8 cellular contexts compared by ENCODE assay signal in genomic region chr6:143397229-143398222, GRCh38. TPM values are rescaled to one million over a fixed set of nuclear protein-coding genes. Genes with fewer than 3 reads are reported as not detected.
DNase-seq lines count a peak whose midpoint lies in the region; ATAC-seq and TF ChIP-seq lines count a peak whose summit lies in the region.

No MANE protein-coding gene starts in this region.

- no peaks in the 10 kb centered on the region for H3F3A ChIP-seq in SK-N-SH (replicated peaks; ENCODE audit: insufficient read depth)

- intact Hi-C loops in posterior cingulate gyrus (cut with DNase I) = no loop called here

- no peak overlapping the region for H3K4me2 ChIP-seq in SK-N-SH

- H3K4me3 ChIP-seq in SK-N-SH (ENCODE audit: low read depth in 2 of 2, low read length in 1 of 2) (no peak overlapping the region), right atrium auricular region (no peak overlapping the region)

- CTCF ChIA-PET in SK-N-SH (lab: Yijun Ruan, JAX) = interaction anchor here (1.9 kb wide), 1 partner anchor 10 kb away, joined by 4 read pairs; no protein-coding TSS in a partner anchor
- CTCF ChIA-PET in activated CD4-positive, alpha-beta memory T cell treated with anti-CD3 and anti-CD28 coated beads, Interleukin-2, amount 10 ng/mL, durations not matched to agents 7 days and 5 days (lab: Charles Lee) = interaction anchor here (0.8 kb wide), 1 partner anchor 28 kb away, joined by 3 read pairs; no protein-coding TSS in a partner anchor

- no peak overlapping the region for H3K4me3 Mint-ChIP-seq in activated CD4-positive, alpha-beta memory T cell treated with anti-CD3 and anti-CD28 coated beads, Interleukin-2, amount 10 ng/mL, durations not matched to agents 7 days and 5 days
- H3K4me3 Mint-ChIP-seq in T-helper 2 cell treated with Interferon-gamma antibody and Interleukin-4, amounts not matched to agents 5 μg/mL and 100 μg/mL, for 36 hours = no peak overlapping the region

- POLR2A ChIA-PET in SK-N-SH (lab: Yijun Ruan, JAX) = no interaction called here
- POLR2A ChIA-PET in activated CD4-positive, alpha-beta memory T cell treated with anti-CD3 and anti-CD28 coated beads, Interleukin-2, amount 10 ng/mL, durations not matched to agents 7 days and 5 days (lab: Charles Lee) = interaction anchor here (0.9 to 1.4 kb wide), 3 partner anchors 30 to 1002 kb away, joined by 4 to 5 read pairs (median 5); no protein-coding TSS in a partner anchor

- H3K27ac ChIP-seq in SK-N-SH (ENCODE audit: low read depth in 2 of 2, low read length in 1 of 2) (no peak overlapping the region), right atrium auricular region (peak overlapping the region in 1 of 2 donors; percentile 52)

- no peak overlapping the region for H3K27ac Mint-ChIP-seq in activated CD4-positive, alpha-beta memory T cell treated with anti-CD3 and anti-CD28 coated beads, Interleukin-2, amount 10 ng/mL, durations not matched to agents 7 days and 5 days
- no peak overlapping the region for H3K27ac Mint-ChIP-seq in T-helper 2 cell treated with Interferon-gamma antibody and Interleukin-4, amounts not matched to agents 5 μg/mL and 100 μg/mL, for 36 hours

- H3K27me3 ChIP-seq in SK-N-SH (ENCODE audit: insufficient read depth) (no peaks in the 10 kb centered on the region), right atrium auricular region (no peaks in the 10 kb centered on the region)

- no peaks in the 10 kb centered on the region for H4K20me1 ChIP-seq in SK-N-SH (ENCODE audit: insufficient read depth)

- no peaks in the 10 kb centered on the region for H3K79me2 ChIP-seq in SK-N-SH (ENCODE audit: insufficient read depth)

- H3K9me3 ChIP-seq in SK-N-SH = no peaks in the 10 kb centered on the region
- no peaks in the 10 kb centered on the region for H3K9me3 ChIP-seq in right atrium auricular region

- TF ChIP-seq CTCF in SK-N-SH (IDR thresholded peaks at IDR 0.05) (no peak), right atrium auricular region (IDR thresholded peaks at IDR 0.05) (no peak)

- H3K9me2 ChIP-seq in SK-N-SH = no peaks in the 10 kb centered on the region

- no peaks in the 10 kb centered on the region for H3K36me3 ChIP-seq in SK-N-SH (replicated peaks in 1 of 2; ENCODE audit: control insufficient read depth in 1 of 2, insufficient read depth in 2 of 2, low read length in 1 of 2)
- H3K36me3 ChIP-seq in right atrium auricular region = no peaks in the 10 kb centered on the region

- no peak overlapping the region for H3K9ac ChIP-seq in SK-N-SH

- no peak overlapping the region for H2AFZ ChIP-seq in SK-N-SH (ENCODE audit: low read depth)

- no peak for DNase-seq in SK-N-SH
- peak; percentile 48 for DNase-seq in activated CD4-positive, alpha-beta memory T cell treated with anti-CD3 and anti-CD28 coated beads, Interleukin-2, amount 10 ng/mL, durations not matched to agents 7 days and 5 days
- peak; percentile 85 for DNase-seq in right atrium auricular region (ENCODE audit: low spot score)
- DNase-seq in stimulated activated CD8-positive, alpha-beta memory T cell treated with anti-CD3 and anti-CD28 coated beads, Interleukin-15, amount 100 ng/mL, for 1 hour (ENCODE audit: low read depth) = peak; percentile 11
- no peak for DNase-seq in C1 segment of cervical spinal cord (lab: John Stamatoyannopoulos, UW)
- no peak for DNase-seq in T-helper 2 cell treated with Interferon-gamma antibody and Interleukin-4, amounts not matched to agents 5 μg/mL and 100 μg/mL, for 36 hours (ENCODE audit: low spot score)
- DNase-seq in posterior cingulate gyrus = no peak

- H3K27me3 Mint-ChIP-seq in activated CD4-positive, alpha-beta memory T cell treated with anti-CD3 and anti-CD28 coated beads, Interleukin-2, amount 10 ng/mL, durations not matched to agents 7 days and 5 days = peaks cover 5% of the 10 kb centered on the region
- no peaks in the 10 kb centered on the region for H3K27me3 Mint-ChIP-seq in T-helper 2 cell treated with Interferon-gamma antibody and Interleukin-4, amounts not matched to agents 5 μg/mL and 100 μg/mL, for 36 hours (ENCODE audit: low read depth)

- H3K4me1 ChIP-seq in SK-N-SH (ENCODE audit: control insufficient read depth in 1 of 2, insufficient read depth in 2 of 2, low read depth in 1 of 2, low read length in 1 of 2) (no peaks in the 10 kb centered on the region; a peak in 1 of 4 replicates), right atrium auricular region (peaks cover 0 to 21% of the 10 kb centered on the region in 2 donors)

- no peaks in the 10 kb centered on the region for H3K36me3 Mint-ChIP-seq in activated CD4-positive, alpha-beta memory T cell treated with anti-CD3 and anti-CD28 coated beads, Interleukin-2, amount 10 ng/mL, durations not matched to agents 7 days and 5 days (ENCODE audit: low read depth)
- H3K36me3 Mint-ChIP-seq in T-helper 2 cell treated with Interferon-gamma antibody and Interleukin-4, amounts not matched to agents 5 μg/mL and 100 μg/mL, for 36 hours (ENCODE audit: low read depth) = no peaks in the 10 kb centered on the region

- WGBS in SK-N-SH (ENCODE audit: low lambda C conversion rate) = 88% methylated on average over 16 of the region's 16 CpGs

- H3K4me1 Mint-ChIP-seq in activated CD4-positive, alpha-beta memory T cell treated with anti-CD3 and anti-CD28 coated beads, Interleukin-2, amount 10 ng/mL, durations not matched to agents 7 days and 5 days = peaks cover 37% of the 10 kb centered on the region
- peaks cover 13% of the 10 kb centered on the region for H3K4me1 Mint-ChIP-seq in T-helper 2 cell treated with Interferon-gamma antibody and Interleukin-4, amounts not matched to agents 5 μg/mL and 100 μg/mL, for 36 hours (ENCODE audit: low read depth)

- TF ChIP-seq EP300 in SK-N-SH (IDR thresholded peaks at IDR 0.05; ENCODE audit: borderline replicate concordance in 1 of 2, low read depth in 1 of 2, low read length in 1 of 2) = no peak

- TF ChIP-seq RAD21 in SK-N-SH (IDR thresholded peaks at IDR 0.05; ENCODE audit: low read length) = no peak

- peak; percentile 64 for ATAC-seq in SK-N-SH treated with all-trans-retinoic acid at 6 μM for 48 hours

- H3K9me3 Mint-ChIP-seq in activated CD4-positive, alpha-beta memory T cell treated with anti-CD3 and anti-CD28 coated beads, Interleukin-2, amount 10 ng/mL, durations not matched to agents 7 days and 5 days = no peaks in the 10 kb centered on the region
- no peaks in the 10 kb centered on the region for H3K9me3 Mint-ChIP-seq in T-helper 2 cell treated with Interferon-gamma antibody and Interleukin-4, amounts not matched to agents 5 μg/mL and 100 μg/mL, for 36 hours

TF ChIP-seq in SK-N-SH, 30 proteins besides CTCF, POLR2A, EP300 and RAD21:
- no peak for TF ChIP-seq FOSL2 (IDR thresholded peaks at IDR 0.05; ENCODE audit: borderline replicate concordance, low read depth)
- no peak for TF ChIP-seq IRF3 (IDR thresholded peaks at IDR 0.05; ENCODE audit: low read depth, low read length)
- no peak for TF ChIP-seq CHD2 (IDR thresholded peaks at IDR 0.05; ENCODE audit: low read length, partially characterized antibody)
- no peak for TF ChIP-seq SMC3 (IDR thresholded peaks at IDR 0.05; ENCODE audit: low read depth, low read length)
TF ChIP-seq in SK-N-SH: peak in this region for 0.

RNA-seq across cellular contexts. Expression of gene ADAT2, which starts 53.0 kb away (rescaled TPM):
- polyA plus RNA-seq in SK-N-SH (2012; rRNA removed) = 5.4 and 9.2 TPM in 2 replicates
- 3.7 and 3.8 TPM in 2 replicates for polyA plus RNA-seq in SK-N-SH (2012; cell fraction: cytosol; rRNA removed)
- polyA plus RNA-seq in SK-N-SH (2012; cell fraction: nucleus; rRNA removed) = 24.9 and 33.5 TPM in 2 replicates
- total RNA-seq in activated CD4-positive, alpha-beta memory T cell treated with anti-CD3 and anti-CD28 coated beads, Interleukin-2, amount 10 ng/mL, durations not matched to agents 7 days and 5 days = 10 to 100 TPM; 19.4 to 20.1 TPM
- total RNA-seq in right atrium auricular region = 1 to 10 TPM; 1.0 to 2.2 TPM

RNA-seq across cellular contexts. Expression of gene PEX3, which starts 53.1 kb away (rescaled TPM):
- polyA plus RNA-seq in SK-N-SH (2012; rRNA removed) = 14.1 and 14.5 TPM in 2 replicates
- polyA plus RNA-seq in SK-N-SH (2012; cell fraction: cytosol; rRNA removed) = 16.3 and 17.8 TPM in 2 replicates
- 11.1 and 16.0 TPM in 2 replicates for polyA plus RNA-seq in SK-N-SH (2012; cell fraction: nucleus; rRNA removed)
- 10 to 100 TPM; 14.1 to 15.9 TPM for total RNA-seq in activated CD4-positive, alpha-beta memory T cell treated with anti-CD3 and anti-CD28 coated beads, Interleukin-2, amount 10 ng/mL, durations not matched to agents 7 days and 5 days
- 10 to 100 TPM in 1 of 2 donors, 1 to 10 TPM in 1; 8.4 to 14.9 TPM for total RNA-seq in right atrium auricular region

Comparison
In these comparisons a context has a peak if more than half of its experiments do, and no peak if none do; other contexts are left out.
1. DNase-seq: peak in activated CD4-positive, alpha-beta memory T cell treated with anti-CD3 and anti-CD28 coated beads, Interleukin-2, amount 10 ng/mL, durations not matched to agents 7 days and 5 days (single experiment), right atrium auricular region (single experiment) and stimulated activated CD8-positive, alpha-beta memory T cell treated with anti-CD3 and anti-CD28 coated beads, Interleukin-15, amount 100 ng/mL, for 1 hour (single experiment); none in SK-N-SH (single experiment), C1 segment of cervical spinal cord (0 of 14), T-helper 2 cell treated with Interferon-gamma antibody and Interleukin-4, amounts not matched to agents 5 μg/mL and 100 μg/mL, for 36 hours (single experiment) and posterior cingulate gyrus (0 of 10).
2. RNA of gene ADAT2, which starts 53.0 kb away (total RNA-seq): 19.4 to 20.1 TPM in activated CD4-positive, alpha-beta memory T cell treated with anti-CD3 and anti-CD28 coated beads, Interleukin-2, amount 10 ng/mL, durations not matched to agents 7 days and 5 days; 1.0 to 2.2 TPM in right atrium auricular region; every median in the first group is over 4 times any median in the second.